In the genomic region with DNA sequence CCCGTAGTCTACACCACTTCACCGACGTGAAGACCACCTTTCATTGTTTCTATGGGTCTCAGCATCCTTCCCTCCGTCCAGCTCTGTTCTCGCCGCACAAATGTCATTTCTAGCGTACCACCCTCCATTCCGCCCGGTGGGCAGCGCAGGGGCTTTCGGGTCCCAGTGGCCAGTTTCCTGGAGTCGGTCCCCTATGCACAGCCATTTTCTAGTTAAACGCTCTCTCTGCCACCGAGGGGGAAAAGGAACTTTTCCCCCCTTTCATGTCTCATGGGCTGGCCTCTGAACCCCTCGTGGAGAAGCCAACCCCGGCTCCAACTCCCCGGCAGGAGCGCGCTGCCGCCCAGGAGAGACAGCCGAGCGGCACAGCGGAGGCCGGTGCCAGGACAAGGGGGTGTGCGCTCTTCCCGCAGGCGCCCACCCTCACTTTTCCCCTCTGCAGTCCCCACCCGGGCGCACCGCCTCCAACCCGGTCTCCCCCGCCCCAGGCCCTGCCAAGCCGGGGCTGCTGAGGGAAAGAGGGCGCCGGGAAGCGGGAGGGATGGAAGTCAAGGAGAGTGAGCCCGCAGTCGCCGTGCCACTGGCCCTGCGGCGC, we compare ENCODE assay signal across 1 cellular context.
TF ChIP-seq lines count a peak whose summit lies in the region.

No MANE protein-coding gene starts in this region.

TF ChIP-seq in endothelial cell of umbilical vein, 7 proteins besides CTCF, POLR2A, EP300 and RAD21 (continued from another document):
- TF ChIP-seq GATA2 (IDR thresholded peaks at IDR 0.05; ENCODE audit: insufficient read depth, insufficient read length, low read depth, low read length) (no peak), MAX (IDR thresholded peaks at IDR 0.05; ENCODE audit: insufficient read depth, insufficient read length) (no peak)
TF ChIP-seq in endothelial cell of umbilical vein: peak in this region for 0.
